In genomic region chr11:36478700-36479329, GRCh38 we compare ENCODE assay signal across 9 cellular contexts. TPM values are rescaled to one million over a fixed set of nuclear protein-coding genes. Genes with fewer than 3 reads are reported as not detected.
DNase-seq lines count a peak whose midpoint lies in the region; ATAC-seq and TF ChIP-seq lines count a peak whose summit lies in the region.
"Had no signal": no experiment of that assay in that cellular context is flagged by ENCODE, and none has a peak within 500 bp of the region (broad histone marks: within the 10 kb centered on the region; RNA-seq: fewer than 3 reads in every experiment).

No MANE protein-coding gene starts in this region.

- peaks cover 2% of the 10 kb centered on the region for H3K27me3 Mint-ChIP-seq in activated CD4-positive, alpha-beta memory T cell treated with anti-CD3 and anti-CD28 coated beads, Interleukin-2, amount 10 ng/mL, durations not matched to agents 7 days and 5 days

- peaks cover 0 to 29% (median 0%) of the 10 kb centered on the region in 9 donors for H3K4me1 ChIP-seq in heart right ventricle
- H3K4me1 ChIP-seq in gastrocnemius medialis = peaks cover 4 to 5% of the 10 kb centered on the region in 2 donors

- in situ Hi-C loops in gastrocnemius medialis (cut with MboI; ENCODE audit: low sequenced_read_pairs in 4 of 4) = loop anchor here in 3 of 4 donors (25.0 kb wide), 3 partner anchors 192 to 867 kb away; partner anchors contain the start of genes FJX1 (in 3 of the 3), COMMD9 (in 2 of the 3) and PRR5L (in 2 of the 3)

- intact Hi-C loops in heart right ventricle (cut with DNase I) = loop anchor here in 9 of 10 donors (1.0 to 10.0 kb wide), 12 partner anchors 102 to 864 kb away; partner anchors contain the start of genes FJX1 (in 3 of the 9) and PRR5L (in 2 of the 9)
- intact Hi-C loops in gastrocnemius medialis (cut with DNase I; ENCODE audit: low total_unique reads) = loop anchor here (5.0 kb wide), 2 partner anchors 102 to 182 kb away; partner anchors contain the start of gene PRR5L

- H3K36me3 ChIP-seq in heart right ventricle (peaks cover 0 to 9% (median 0%) of the 10 kb centered on the region in 9 donors), gastrocnemius medialis (peaks cover 0 to 2% of the 10 kb centered on the region in 2 donors)

- 29 to 48% methylated on average over 2 of the region's 2 CpGs for WGBS in heart right ventricle, 2 donors

- no peak overlapping the region for H3K4me3 ChIP-seq in GM12875 (ENCODE audit: low read depth, low read length)
- H3K4me3 ChIP-seq in heart right ventricle = no peak overlapping the region
- H3K4me3 ChIP-seq in gastrocnemius medialis = no peak overlapping the region

- peaks cover 6% of the 10 kb centered on the region for H3K4me1 Mint-ChIP-seq in activated CD4-positive, alpha-beta memory T cell treated with anti-CD3 and anti-CD28 coated beads, Interleukin-2, amount 10 ng/mL, durations not matched to agents 7 days and 5 days

- H3K4me3 Mint-ChIP-seq in activated CD4-positive, alpha-beta memory T cell treated with anti-CD3 and anti-CD28 coated beads, Interleukin-2, amount 10 ng/mL, durations not matched to agents 7 days and 5 days = no peak overlapping the region

- H3K9me3 ChIP-seq in heart right ventricle = no peaks in the 10 kb centered on the region
- H3K9me3 ChIP-seq in gastrocnemius medialis = no peaks in the 10 kb centered on the region

- CTCF ChIA-PET in activated CD4-positive, alpha-beta memory T cell treated with anti-CD3 and anti-CD28 coated beads, Interleukin-2, amount 10 ng/mL, durations not matched to agents 7 days and 5 days (lab: Charles Lee) = interaction anchor here (0.7 to 4.3 kb wide), 32 partner anchors 8 to 657 kb away, joined by 3 to 112 read pairs (median 5); partner anchors contain the start of genes COMMD9, PRR5L and TRAF6

- POLR2A ChIA-PET in activated CD4-positive, alpha-beta memory T cell treated with anti-CD3 and anti-CD28 coated beads, Interleukin-2, amount 10 ng/mL, durations not matched to agents 7 days and 5 days (lab: Charles Lee) = interaction anchor here (0.7 to 1.9 kb wide), 9 partner anchors 10 to 189 kb away, joined by 3 to 5 read pairs (median 3); no protein-coding TSS in a partner anchor

- H3K9me3 Mint-ChIP-seq in activated CD4-positive, alpha-beta memory T cell treated with anti-CD3 and anti-CD28 coated beads, Interleukin-2, amount 10 ng/mL, durations not matched to agents 7 days and 5 days = peaks cover 2% of the 10 kb centered on the region

- peak; percentile 28 to 83 (median 68) for ATAC-seq in heart right ventricle
- ATAC-seq in gastrocnemius medialis = no peak
- ATAC-seq in HG02623 (IDR thresholded peaks at IDR 0.05; ENCODE audit: unreplicated experiment) = no peak

- no peak overlapping the region for H3K27ac Mint-ChIP-seq in activated CD4-positive, alpha-beta memory T cell treated with anti-CD3 and anti-CD28 coated beads, Interleukin-2, amount 10 ng/mL, durations not matched to agents 7 days and 5 days

- TF ChIP-seq POLR2A in gastrocnemius medialis (IDR thresholded peaks at IDR 0.05) = no peak

- peak; percentile 38; the same call in 1 of the 2 replicates for TF ChIP-seq CTCF in GM12875 (IDR thresholded peaks at IDR 0.05; ENCODE audit: borderline replicate concordance, insufficient read depth, low read depth, low read length)
- peak; percentile 13 to 84 (median 64) for TF ChIP-seq CTCF in heart right ventricle (IDR thresholded peaks at IDR 0.05)
- TF ChIP-seq CTCF in gastrocnemius medialis (IDR thresholded peaks at IDR 0.05 in 4 of 5, conservative IDR thresholded peaks at IDR 0.05 in 1 of 5) = peak in 4 of 5 experiments; percentile 8 to 42 (median 24)

- H3K27ac ChIP-seq in heart right ventricle = no peak overlapping the region
- H3K27ac ChIP-seq in gastrocnemius medialis = no peak overlapping the region
- H3K27ac ChIP-seq: epithelial cell of prostate had no signal

- H3K27me3 ChIP-seq in heart right ventricle = no peaks in the 10 kb centered on the region
- no peaks in the 10 kb centered on the region for H3K27me3 ChIP-seq in gastrocnemius medialis

- H3K36me3 Mint-ChIP-seq in activated CD4-positive, alpha-beta memory T cell treated with anti-CD3 and anti-CD28 coated beads, Interleukin-2, amount 10 ng/mL, durations not matched to agents 7 days and 5 days (ENCODE audit: low read depth) = peaks cover 6% of the 10 kb centered on the region

- DNase-seq in AML-193 (lab: John Stamatoyannopoulos, UW) (peak; percentile 49 to 66), NCI-H2196 treated with DMSO at 0.1 percent for 48 hours (lab: John Stamatoyannopoulos, UW; ENCODE audit: unreplicated experiment) (peak; percentile 21), heart right ventricle (peak in 1 of 2 donors; percentile 62), gastrocnemius medialis (no peak)
- DNase-seq in activated CD4-positive, alpha-beta memory T cell treated with anti-CD3 and anti-CD28 coated beads, Interleukin-2, amount 10 ng/mL, durations not matched to agents 7 days and 5 days = peak; percentile 47
- no peak for DNase-seq in activated T-cell treated with anti-CD3 and anti-CD28 coated beads, Interleukin-2, amount 50 U/mL, for 48 hours

RNA-seq across cellular contexts. Expression of gene TRAF6, which starts 31.3 kb away (rescaled TPM):
- 10 to 100 TPM; 12.4 to 12.8 TPM for total RNA-seq in activated CD4-positive, alpha-beta memory T cell treated with anti-CD3 and anti-CD28 coated beads, Interleukin-2, amount 10 ng/mL, durations not matched to agents 7 days and 5 days
- total RNA-seq in heart right ventricle (10 to 100 TPM; 11.5 to 18.2 (median 13.4) TPM), gastrocnemius medialis (10 to 100 TPM in 3 of 4 donors, 1 to 10 TPM in 1; 9.8 to 14.4 (median 11.3) TPM)
- polyA plus RNA-seq in heart right ventricle = 1 to 10 TPM; 3.0 to 3.7 TPM

Comparison
In these comparisons a context has a peak if more than half of its experiments do, and no peak if none do; other contexts are left out.
1. DNase-seq: peak in AML-193 (2 of 2), NCI-H2196 treated with DMSO at 0.1 percent for 48 hours (single experiment) and activated CD4-positive, alpha-beta memory T cell treated with anti-CD3 and anti-CD28 coated beads, Interleukin-2, amount 10 ng/mL, durations not matched to agents 7 days and 5 days (single experiment); none in gastrocnemius medialis (0 of 2) and activated T-cell treated with anti-CD3 and anti-CD28 coated beads, Interleukin-2, amount 50 U/mL, for 48 hours (0 of 2).
2. ATAC-seq: peak in heart right ventricle (8 of 8); none in gastrocnemius medialis (0 of 2) and HG02623 (single experiment).
3. Peak in every context shown above with its lines, with median percentiles within 50 percentile points of each other: CTCF ChIP-seq.